Comparison of ENCODE assay signal across 9 cellular contexts in genomic region chr1:118578276-118578675, GRCh38.
"Had no signal": no experiment of that assay in that cellular context is flagged by ENCODE, and none has a peak within 500 bp of the region (broad histone marks: within the 10 kb centered on the region; RNA-seq: fewer than 3 reads in every experiment).

No MANE protein-coding gene starts in this region.

- DNase-seq: GM23248, GOT3, H7, H9, HCEC 1CT, HFFc6 had no signal

- H3K9me3 ChIP-seq: HAP-1 had no signal

- H3K9ac ChIP-seq: GM23248 had no signal

- H3K4me2 ChIP-seq: GM23338 had no signal

- H3K4me1 ChIP-seq: HAP-1 had no signal

- H3K27ac ChIP-seq: GM23248 had no signal

- H3K36me3 ChIP-seq: HAP-1 had no signal

- ATAC-seq: GM23338, HCT116 had no signal

- H3K4me3 ChIP-seq: GM23248, GM23338, HAP-1 had no signal

- H2AFZ ChIP-seq: GM23248, GM23338 had no signal
